In the genomic region with DNA sequence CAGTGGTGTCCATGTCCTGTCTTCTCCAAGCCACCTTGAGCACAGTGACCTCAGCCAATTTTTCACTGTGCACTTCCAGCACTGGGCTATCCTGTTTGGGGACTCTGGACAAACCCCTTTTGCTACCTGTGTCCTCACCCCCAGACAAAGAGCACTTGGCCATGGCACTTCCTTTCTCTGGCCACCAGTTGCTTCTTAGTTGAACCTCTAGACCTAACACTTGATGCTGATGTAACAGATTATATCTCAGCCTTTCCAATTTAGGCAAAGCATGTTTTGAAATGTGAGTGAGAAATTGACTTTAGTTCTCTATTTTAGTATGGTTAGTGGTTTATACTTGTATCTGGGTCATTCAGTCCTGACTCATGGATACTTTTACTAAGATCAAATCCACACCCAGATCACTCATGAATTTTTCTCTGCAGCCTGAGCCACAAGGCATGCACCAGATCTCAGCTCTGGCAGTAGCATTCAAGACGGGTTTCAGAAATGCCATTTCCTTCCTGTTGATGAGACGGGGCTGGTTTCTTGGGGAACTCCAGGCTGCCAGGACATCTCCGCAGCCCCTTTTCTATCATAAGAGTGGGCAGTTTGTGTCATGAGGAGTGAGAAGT, we compare ENCODE assay signal across 16 cellular contexts.
DNase-seq lines count a peak whose midpoint lies in the region; ATAC-seq and TF ChIP-seq lines count a peak whose summit lies in the region.
"Had no signal": no experiment of that assay in that cellular context is flagged by ENCODE, and none has a peak within 500 bp of the region (broad histone marks: within the 10 kb centered on the region; RNA-seq: fewer than 3 reads in every experiment).

No MANE protein-coding gene starts in this region.

- TF ChIP-seq POLR2A in heart left ventricle (IDR thresholded peaks at IDR 0.05) = no peak

- H3K27ac ChIP-seq in OCI-LY3 (ENCODE audit: low read length) (no peak overlapping the region), esophagus (ENCODE audit: low read depth in 2 of 2, low read length in 1 of 2) (peak overlapping the region; percentile 58 to 65), heart left ventricle (no peak overlapping the region)
- H3K27ac ChIP-seq: parathyroid adenoma had no signal

- no peak overlapping the region for H3K4me3 Mint-ChIP-seq in stimulated activated effector memory CD8-positive, alpha-beta T cell treated with anti-CD3 and anti-CD28 coated beads, Interleukin-12 subunit alpha, Interleukin-12 subunit beta, amount 100 ng/mL, for 72 hours
- H3K4me3 Mint-ChIP-seq in stimulated activated naive B cell treated with anti-CD40 and anti-IgM and Interleukin-4, amounts not matched to agents 10 μg/mL and 1 μg/mL and 100 μg/mL, for 72 hours = no peak overlapping the region
- H3K4me3 Mint-ChIP-seq: CD4-positive, CD25-positive, alpha-beta regulatory T cell; dendritic cell treated with granulocyte-macrophage colony-stimulating factor and Interleukin-4, amounts not matched to agents 40 ng/mL and 50 ng/mL, for 4 days had no signal

- H3K9me3 Mint-ChIP-seq in stimulated activated effector memory CD8-positive, alpha-beta T cell treated with anti-CD3 and anti-CD28 coated beads, Interleukin-12 subunit alpha, Interleukin-12 subunit beta, amount 100 ng/mL, for 72 hours = peaks cover 10% of the 10 kb centered on the region
- peaks cover 1 to 3% of the 10 kb centered on the region in 2 donors for H3K9me3 Mint-ChIP-seq in stimulated activated naive B cell treated with anti-CD40 and anti-IgM and Interleukin-4, amounts not matched to agents 10 μg/mL and 1 μg/mL and 100 μg/mL, for 72 hours
- H3K9me3 Mint-ChIP-seq: dendritic cell treated with granulocyte-macrophage colony-stimulating factor and Interleukin-4, amounts not matched to agents 40 ng/mL and 50 ng/mL, for 4 days had no signal

- peaks cover 6% of the 10 kb centered on the region; the same call in 1 of the 2 replicates for H3K27me3 ChIP-seq in OCI-LY3 (ENCODE audit: low read depth, low read length)
- H3K27me3 ChIP-seq in esophagus (ENCODE audit: control insufficient read depth in 1 of 2, insufficient read depth in 2 of 2, low read length in 2 of 2) = no peaks in the 10 kb centered on the region
- no peaks in the 10 kb centered on the region for H3K27me3 ChIP-seq in BE2C
- no peaks in the 10 kb centered on the region for H3K27me3 ChIP-seq in heart left ventricle

- TF ChIP-seq CTCF in OCI-LY3 (IDR thresholded peaks at IDR 0.05; ENCODE audit: low read depth, low read length) (no peak), BE2C (IDR thresholded peaks at IDR 0.05; ENCODE audit: low read depth, low read length) (no peak), heart left ventricle (IDR thresholded peaks at IDR 0.05) (no peak)

- peaks cover 18% of the 10 kb centered on the region for H3K4me1 ChIP-seq in OCI-LY3 (ENCODE audit: low read length)
- H3K4me1 ChIP-seq in esophagus (ENCODE audit: control insufficient read depth in 2 of 2, insufficient read depth in 2 of 2, low read length in 1 of 2) = peaks cover 0 to 2% of the 10 kb centered on the region in 2 donors
- no peaks in the 10 kb centered on the region for H3K4me1 ChIP-seq in BE2C
- H3K4me1 ChIP-seq in heart left ventricle = no peaks in the 10 kb centered on the region
- H3K4me1 ChIP-seq: parathyroid adenoma had no signal

- H3K4me2 ChIP-seq in OCI-LY3 (ENCODE audit: low read length) = peak overlapping the region; percentile 45

- no peak overlapping the region for H3K27ac Mint-ChIP-seq in stimulated activated effector memory CD8-positive, alpha-beta T cell treated with anti-CD3 and anti-CD28 coated beads, Interleukin-12 subunit alpha, Interleukin-12 subunit beta, amount 100 ng/mL, for 72 hours
- no peak overlapping the region for H3K27ac Mint-ChIP-seq in stimulated activated naive B cell treated with anti-CD40 and anti-IgM and Interleukin-4, amounts not matched to agents 10 μg/mL and 1 μg/mL and 100 μg/mL, for 72 hours
- H3K27ac Mint-ChIP-seq: CD4-positive, CD25-positive, alpha-beta regulatory T cell; dendritic cell treated with granulocyte-macrophage colony-stimulating factor and Interleukin-4, amounts not matched to agents 40 ng/mL and 50 ng/mL, for 4 days had no signal

- WGBS in esophagus, 2 donors = 45 to 52% methylated on average over 3 of the region's 3 CpGs
- 46 to 73% (median 48%) methylated on average over 3 of the region's 3 CpGs for WGBS in heart left ventricle, 4 donors

- H3K9me3 ChIP-seq in OCI-LY3 (ENCODE audit: insufficient read depth, low read length) = no peaks in the 10 kb centered on the region
- H3K9me3 ChIP-seq in esophagus (ENCODE audit: control insufficient read depth in 2 of 2, insufficient read depth in 1 of 2, low read depth in 1 of 2, low read length in 1 of 2) = no peaks in the 10 kb centered on the region
- H3K9me3 ChIP-seq in BE2C = no peaks in the 10 kb centered on the region
- peaks cover 0 to 7% (median 0%) of the 10 kb centered on the region in 12 donors for H3K9me3 ChIP-seq in heart left ventricle

- no peak for DNase-seq in stimulated activated effector memory CD8-positive, alpha-beta T cell treated with anti-CD3 and anti-CD28 coated beads, Interleukin-12 subunit alpha, Interleukin-12 subunit beta, amount 100 ng/mL, for 72 hours (ENCODE audit: low spot score in 2 of 2)
- DNase-seq in BE2C (no peak), heart left ventricle (no peak)
- DNase-seq in stimulated activated naive B cell treated with anti-CD40 and anti-IgM and Interleukin-4, amounts not matched to agents 10 μg/mL and 1 μg/mL and 100 μg/mL, for 72 hours = no peak
- DNase-seq: activated CD4-positive, alpha-beta T cell treated with anti-CD3 and anti-CD28 coated beads for 1 hour; CD4-positive, CD25-positive, alpha-beta regulatory T cell; NCI-H1436 treated with DMSO at 0.1 percent for 48 hours; Right ventricle myocardium superior; stimulated activated CD4-positive, alpha-beta T cell treated with anti-CD3 and anti-CD28 coated beads, Interleukin-4, amount 100 ng/mL, for 4 hours; trophoblast cell had no signal

- H2AFZ ChIP-seq in OCI-LY3 (ENCODE audit: low read depth, low read length) = peak overlapping the region; percentile 64
- H2AFZ ChIP-seq: parathyroid adenoma had no signal

- H4K20me1 ChIP-seq in OCI-LY3 (ENCODE audit: insufficient read depth, low read length) = no peaks in the 10 kb centered on the region

- intact Hi-C loops in heart left ventricle (cut with DNase I) = no loop called here

- 0 out of 2 replicates have a peak overlapping the region, but pooled peaks have one; percentile 9 for H3K4me3 ChIP-seq in OCI-LY3 (ENCODE audit: low read length)
- H3K4me3 ChIP-seq in esophagus (ENCODE audit: low read depth in 1 of 2, low read length in 2 of 2) = no peak overlapping the region
- H3K4me3 ChIP-seq in BE2C (ENCODE audit: low read depth, low read length) = no peak overlapping the region
- no peak overlapping the region for H3K4me3 ChIP-seq in heart left ventricle

- H3K4me1 Mint-ChIP-seq in stimulated activated effector memory CD8-positive, alpha-beta T cell treated with anti-CD3 and anti-CD28 coated beads, Interleukin-12 subunit alpha, Interleukin-12 subunit beta, amount 100 ng/mL, for 72 hours = no peaks in the 10 kb centered on the region
- H3K4me1 Mint-ChIP-seq in stimulated activated naive B cell treated with anti-CD40 and anti-IgM and Interleukin-4, amounts not matched to agents 10 μg/mL and 1 μg/mL and 100 μg/mL, for 72 hours = no peaks in the 10 kb centered on the region
- H3K4me1 Mint-ChIP-seq: CD4-positive, CD25-positive, alpha-beta regulatory T cell had no signal

- H3K79me2 ChIP-seq in OCI-LY3 (ENCODE audit: low read length) = no peaks in the 10 kb centered on the region
- H3K79me2 ChIP-seq: parathyroid adenoma had no signal

- H3K27me3 Mint-ChIP-seq in stimulated activated naive B cell treated with anti-CD40 and anti-IgM and Interleukin-4, amounts not matched to agents 10 μg/mL and 1 μg/mL and 100 μg/mL, for 72 hours = peaks cover 0 to 6% of the 10 kb centered on the region in 2 donors
- H3K27me3 Mint-ChIP-seq: CD4-positive, CD25-positive, alpha-beta regulatory T cell had no signal

- H3K36me3 ChIP-seq in OCI-LY3 (replicated peaks; ENCODE audit: low read depth, low read length) (no peaks in the 10 kb centered on the region), esophagus (ENCODE audit: control insufficient read depth in 2 of 2, insufficient read depth in 2 of 2, low read length in 1 of 2) (no peaks in the 10 kb centered on the region), BE2C (no peaks in the 10 kb centered on the region), heart left ventricle (no peaks in the 10 kb centered on the region)

- no peaks in the 10 kb centered on the region for H3K36me3 Mint-ChIP-seq in stimulated activated effector memory CD8-positive, alpha-beta T cell treated with anti-CD3 and anti-CD28 coated beads, Interleukin-12 subunit alpha, Interleukin-12 subunit beta, amount 100 ng/mL, for 72 hours
- no peaks in the 10 kb centered on the region for H3K36me3 Mint-ChIP-seq in stimulated activated naive B cell treated with anti-CD40 and anti-IgM and Interleukin-4, amounts not matched to agents 10 μg/mL and 1 μg/mL and 100 μg/mL, for 72 hours
- H3K36me3 Mint-ChIP-seq: CD4-positive, CD25-positive, alpha-beta regulatory T cell had no signal

- ATAC-seq in GM18907 (IDR thresholded peaks at IDR 0.05; ENCODE audit: unreplicated experiment) = peak; percentile 55
- ATAC-seq in stimulated activated effector memory CD8-positive, alpha-beta T cell treated with anti-CD3 and anti-CD28 coated beads, Interleukin-12 subunit alpha, Interleukin-12 subunit beta, amount 100 ng/mL, for 72 hours = peak; percentile 65
- no peak for ATAC-seq in heart left ventricle
- ATAC-seq in stimulated activated naive B cell treated with anti-CD40 and anti-IgM and Interleukin-4, amounts not matched to agents 10 μg/mL and 1 μg/mL and 100 μg/mL, for 72 hours (replicated peaks) = no peak
- ATAC-seq: left lobe of liver had no signal

- H3K9ac ChIP-seq in OCI-LY3 (ENCODE audit: low read length) = peak overlapping the region; percentile 11; the same call in 1 of the 2 replicates
- H3K9ac ChIP-seq: parathyroid adenoma had no signal

Comparison
In these comparisons a context has a peak if more than half of its experiments do, and no peak if none do; other contexts are left out.
1. ATAC-seq: peak in GM18907 (single experiment) and stimulated activated effector memory CD8-positive, alpha-beta T cell treated with anti-CD3 and anti-CD28 coated beads, Interleukin-12 subunit alpha, Interleukin-12 subunit beta, amount 100 ng/mL, for 72 hours (single experiment); none in heart left ventricle (0 of 4) and stimulated activated naive B cell treated with anti-CD40 and anti-IgM and Interleukin-4, amounts not matched to agents 10 μg/mL and 1 μg/mL and 100 μg/mL, for 72 hours (0 of 2).
2. H3K27ac ChIP-seq: peak in esophagus (2 of 2); none in OCI-LY3 (single experiment) and heart left ventricle (0 of 12).